In the genomic region with DNA sequence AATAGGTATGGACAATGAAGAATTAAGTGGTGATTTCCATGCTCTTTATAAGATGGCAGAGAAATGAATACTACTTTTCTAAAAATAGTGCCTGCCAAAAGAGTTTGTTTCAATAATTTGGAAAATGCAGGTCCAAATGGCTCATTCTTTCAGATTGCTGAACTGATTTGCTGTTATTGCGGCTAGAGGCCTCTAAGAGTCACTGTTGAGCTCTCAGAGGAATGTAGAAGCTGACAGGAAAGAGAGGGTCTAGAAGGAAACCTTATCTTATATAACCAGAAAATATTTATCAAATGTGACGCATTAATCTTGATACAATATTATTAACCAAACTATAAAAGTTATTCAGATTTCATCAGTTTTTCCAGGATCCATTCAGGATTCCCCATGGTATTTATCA, we compare ENCODE assay signal across 9 cellular contexts.
DNase-seq lines count a peak whose midpoint lies in the region; ATAC-seq and TF ChIP-seq lines count a peak whose summit lies in the region.
"Had no signal": no experiment of that assay in that cellular context is flagged by ENCODE, and none has a peak within 500 bp of the region (broad histone marks: within the 10 kb centered on the region; RNA-seq: fewer than 3 reads in every experiment).

No MANE protein-coding gene starts in this region.

- H3K27me3 ChIP-seq in CD4-positive, alpha-beta memory T cell (ENCODE audit: insufficient read depth, low read length), result no peaks in the 10 kb centered on the region
- H3K27me3 ChIP-seq in GM23338 (ENCODE audit: insufficient read depth) (no peaks in the 10 kb centered on the region), kidney epithelial cell (ENCODE audit: control insufficient read depth, insufficient read depth, low read length) (peaks cover 2% of the 10 kb centered on the region)

- H3K27ac ChIP-seq in CD4-positive, alpha-beta memory T cell (ENCODE audit: low read depth, low read length), result no peak overlapping the region
- no peak overlapping the region for H3K27ac ChIP-seq in GM23338 (ENCODE audit: low read depth)

- no peaks in the 10 kb centered on the region for H3K4me1 ChIP-seq in CD4-positive, alpha-beta memory T cell (ENCODE audit: insufficient read depth, low read length)
- H3K4me1 ChIP-seq in GM23338 (ENCODE audit: insufficient read depth), result no peaks in the 10 kb centered on the region

- H3K9me2 ChIP-seq in GM23338 (ENCODE audit: insufficient read depth), result no peaks in the 10 kb centered on the region

- CTCF ChIA-PET in CD4-positive, alpha-beta memory T cell (lab: Charles Lee; ENCODE audit: partially characterized antibody), result interaction anchor here (0.7 to 1.3 kb wide), 4 partner anchors 78 to 569 kb away, joined by 3 to 4 read pairs (median 4); a partner anchor contains a TSS

- H4K20me1 ChIP-seq in GM23338 (replicated peaks; ENCODE audit: insufficient read depth), result no peaks in the 10 kb centered on the region

- peak; percentile 35; the same call in 1 of the 3 replicates for ATAC-seq in GM23338
- ATAC-seq in T-helper 17 cell, result peak; percentile 37
- ATAC-seq in HG03460 (IDR thresholded peaks at IDR 0.05; ENCODE audit: unreplicated experiment), result no peak
- ATAC-seq in GM19035 (IDR thresholded peaks at IDR 0.05; ENCODE audit: unreplicated experiment), result no peak
- no peak for ATAC-seq in HG03457 (IDR thresholded peaks at IDR 0.05; ENCODE audit: unreplicated experiment)
- ATAC-seq: stimulated activated naive CD8-positive, alpha-beta T cell treated with anti-CD3 and anti-CD28 coated beads, Interleukin-15, amount 100 ng/mL, for 72 hours had no signal

- no peaks in the 10 kb centered on the region for H3K36me3 Mint-ChIP-seq in CD4-positive, alpha-beta memory T cell
- H3K36me3 Mint-ChIP-seq in GM23338 (ENCODE audit: low read depth) (no peaks in the 10 kb centered on the region), T-helper 17 cell (ENCODE audit: low read depth) (no peaks in the 10 kb centered on the region)

- no peaks in the 10 kb centered on the region for H3K36me3 ChIP-seq in CD4-positive, alpha-beta memory T cell (ENCODE audit: insufficient read depth, low read length)
- H3K36me3 ChIP-seq in GM23338 (ENCODE audit: insufficient read depth), result no peaks in the 10 kb centered on the region
- H3K36me3 ChIP-seq in kidney epithelial cell (ENCODE audit: control insufficient read depth, insufficient read depth, low read length), result no peaks in the 10 kb centered on the region

- no peaks in the 10 kb centered on the region for H3F3A ChIP-seq in GM23338 (replicated peaks; ENCODE audit: low read depth)

- no peak overlapping the region for H3K4me3 ChIP-seq in CD4-positive, alpha-beta memory T cell (ENCODE audit: low read length in 2 of 2)
- H3K4me3 ChIP-seq in GM23338, result no peak overlapping the region
- no peak overlapping the region for H3K4me3 ChIP-seq in kidney epithelial cell (ENCODE audit: low read depth, low read length)

- H3K4me2 ChIP-seq in GM23338, result no peak overlapping the region

- no peaks in the 10 kb centered on the region for H3K79me2 ChIP-seq in GM23338 (replicated peaks; ENCODE audit: insufficient read depth)

- H3K4me3 Mint-ChIP-seq in CD4-positive, alpha-beta memory T cell, result no peak overlapping the region
- no peak overlapping the region for H3K4me3 Mint-ChIP-seq in GM23338
- H3K4me3 Mint-ChIP-seq in T-helper 17 cell, result no peak overlapping the region
- H3K4me3 Mint-ChIP-seq: stimulated activated naive CD8-positive, alpha-beta T cell treated with anti-CD3 and anti-CD28 coated beads, Interleukin-15, amount 100 ng/mL, for 72 hours had no signal

- TF ChIP-seq CTCF in GM23338 (conservative IDR thresholded peaks at IDR 0.05; ENCODE audit: low read depth in 2 of 2), result peak; percentile 43 to 44
- peak; percentile 51 for TF ChIP-seq CTCF in kidney epithelial cell (IDR thresholded peaks at IDR 0.05; ENCODE audit: insufficient read depth, low read length, poor library complexity, severe bottlenecking)

- peaks cover 0 to 2% (median 0%) of the 10 kb centered on the region in 4 donors for H3K4me1 Mint-ChIP-seq in CD4-positive, alpha-beta memory T cell
- H3K4me1 Mint-ChIP-seq in GM23338 (peaks cover 7% of the 10 kb centered on the region; the same call in 2 of the 3 replicates), T-helper 17 cell (no peaks in the 10 kb centered on the region)
- H3K4me1 Mint-ChIP-seq: stimulated activated naive CD8-positive, alpha-beta T cell treated with anti-CD3 and anti-CD28 coated beads, Interleukin-15, amount 100 ng/mL, for 72 hours had no signal

- H3K9me3 Mint-ChIP-seq in CD4-positive, alpha-beta memory T cell, result no peaks in the 10 kb centered on the region
- no peaks in the 10 kb centered on the region for H3K9me3 Mint-ChIP-seq in GM23338
- H3K9me3 Mint-ChIP-seq: stimulated activated naive CD8-positive, alpha-beta T cell treated with anti-CD3 and anti-CD28 coated beads, Interleukin-15, amount 100 ng/mL, for 72 hours had no signal

- no peaks in the 10 kb centered on the region for H3K9me3 ChIP-seq in CD4-positive, alpha-beta memory T cell (ENCODE audit: control insufficient read depth in 1 of 2, low read length in 2 of 2)
- H3K9me3 ChIP-seq in T-helper 17 cell (ENCODE audit: control insufficient read depth, low read length, poor library complexity, severe bottlenecking), result no peaks in the 10 kb centered on the region

- no peak overlapping the region for H2AFZ ChIP-seq in GM23338

- H3K27ac Mint-ChIP-seq in CD4-positive, alpha-beta memory T cell, result no peak overlapping the region
- H3K27ac Mint-ChIP-seq in GM23338, result no peak overlapping the region
- no peak overlapping the region for H3K27ac Mint-ChIP-seq in T-helper 17 cell
- H3K27ac Mint-ChIP-seq: stimulated activated naive CD8-positive, alpha-beta T cell treated with anti-CD3 and anti-CD28 coated beads, Interleukin-15, amount 100 ng/mL, for 72 hours had no signal

- peak in 4 of 5 donors; percentile 4 to 18 (median 14) for DNase-seq in CD4-positive, alpha-beta memory T cell
- DNase-seq in GM23338 (ENCODE audit: low spot score) (peak; percentile 37), T-helper 17 cell (no peak), kidney epithelial cell (ENCODE audit: low read depth) (no peak)
- no peak for DNase-seq in activated T-cell treated with anti-CD3 and anti-CD28 coated beads, Interleukin-2, amount 50 U/mL, for 1 hour

- peaks cover 0 to 2% of the 10 kb centered on the region in 2 donors for H3K27me3 Mint-ChIP-seq in CD4-positive, alpha-beta memory T cell
- no peaks in the 10 kb centered on the region for H3K27me3 Mint-ChIP-seq in GM23338 (ENCODE audit: insufficient read depth, low read depth, poor library complexity)
- no peaks in the 10 kb centered on the region for H3K27me3 Mint-ChIP-seq in T-helper 17 cell

- POLR2A ChIA-PET in CD4-positive, alpha-beta memory T cell (lab: Charles Lee; ENCODE audit: partially characterized antibody), result no interaction called here

- intact Hi-C loops in CD4-positive, alpha-beta memory T cell (cut with micrococcal nuclease), result loop anchor here (5.0 kb wide), 1 partner anchor 116 kb away; a partner anchor contains a TSS

TF ChIP-seq in GM23338, 12 proteins besides CTCF, POLR2A, EP300 and RAD21 (continues in another document):
- no peak for TF ChIP-seq JUNB (IDR thresholded peaks at IDR 0.05; ENCODE audit: unreplicated experiment)
- no peak for TF ChIP-seq STAT1 (IDR thresholded peaks at IDR 0.05; ENCODE audit: unreplicated experiment)
- TF ChIP-seq, protein P1, sequence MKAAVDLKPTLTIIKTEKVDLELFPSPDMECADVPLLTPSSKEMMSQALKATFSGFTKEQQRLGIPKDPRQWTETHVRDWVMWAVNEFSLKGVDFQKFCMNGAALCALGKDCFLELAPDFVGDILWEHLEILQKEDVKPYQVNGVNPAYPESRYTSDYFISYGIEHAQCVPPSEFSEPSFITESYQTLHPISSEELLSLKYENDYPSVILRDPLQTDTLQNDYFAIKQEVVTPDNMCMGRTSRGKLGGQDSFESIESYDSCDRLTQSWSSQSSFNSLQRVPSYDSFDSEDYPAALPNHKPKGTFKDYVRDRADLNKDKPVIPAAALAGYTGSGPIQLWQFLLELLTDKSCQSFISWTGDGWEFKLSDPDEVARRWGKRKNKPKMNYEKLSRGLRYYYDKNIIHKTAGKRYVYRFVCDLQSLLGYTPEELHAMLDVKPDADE (IDR thresholded peaks at IDR 0.05), result no peak
- TF ChIP-seq EZH2 (IDR thresholded peaks at IDR 0.05; ENCODE audit: low read depth, unreplicated experiment), result no peak
- TF ChIP-seq, protein P2, sequence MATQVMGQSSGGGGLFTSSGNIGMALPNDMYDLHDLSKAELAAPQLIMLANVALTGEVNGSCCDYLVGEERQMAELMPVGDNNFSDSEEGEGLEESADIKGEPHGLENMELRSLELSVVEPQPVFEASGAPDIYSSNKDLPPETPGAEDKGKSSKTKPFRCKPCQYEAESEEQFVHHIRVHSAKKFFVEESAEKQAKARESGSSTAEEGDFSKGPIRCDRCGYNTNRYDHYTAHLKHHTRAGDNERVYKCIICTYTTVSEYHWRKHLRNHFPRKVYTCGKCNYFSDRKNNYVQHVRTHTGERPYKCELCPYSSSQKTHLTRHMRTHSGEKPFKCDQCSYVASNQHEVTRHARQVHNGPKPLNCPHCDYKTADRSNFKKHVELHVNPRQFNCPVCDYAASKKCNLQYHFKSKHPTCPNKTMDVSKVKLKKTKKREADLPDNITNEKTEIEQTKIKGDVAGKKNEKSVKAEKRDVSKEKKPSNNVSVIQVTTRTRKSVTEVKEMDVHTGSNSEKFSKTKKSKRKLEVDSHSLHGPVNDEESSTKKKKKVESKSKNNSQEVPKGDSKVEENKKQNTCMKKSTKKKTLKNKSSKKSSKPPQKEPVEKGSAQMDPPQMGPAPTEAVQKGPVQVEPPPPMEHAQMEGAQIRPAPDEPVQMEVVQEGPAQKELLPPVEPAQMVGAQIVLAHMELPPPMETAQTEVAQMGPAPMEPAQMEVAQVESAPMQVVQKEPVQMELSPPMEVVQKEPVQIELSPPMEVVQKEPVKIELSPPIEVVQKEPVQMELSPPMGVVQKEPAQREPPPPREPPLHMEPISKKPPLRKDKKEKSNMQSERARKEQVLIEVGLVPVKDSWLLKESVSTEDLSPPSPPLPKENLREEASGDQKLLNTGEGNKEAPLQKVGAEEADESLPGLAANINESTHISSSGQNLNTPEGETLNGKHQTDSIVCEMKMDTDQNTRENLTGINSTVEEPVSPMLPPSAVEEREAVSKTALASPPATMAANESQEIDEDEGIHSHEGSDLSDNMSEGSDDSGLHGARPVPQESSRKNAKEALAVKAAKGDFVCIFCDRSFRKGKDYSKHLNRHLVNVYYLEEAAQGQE (IDR thresholded peaks at IDR 0.05; ENCODE audit: unreplicated experiment), result no peak
- TF ChIP-seq NANOG (IDR thresholded peaks at IDR 0.05; ENCODE audit: borderline replicate concordance), result no peak

Comparison
In these comparisons a context has a peak if more than half of its experiments do, and no peak if none do; other contexts are left out.
1. DNase-seq: peak in CD4-positive, alpha-beta memory T cell (4 of 5) and GM23338 (single experiment); none in T-helper 17 cell (0 of 3), kidney epithelial cell (single experiment) and activated T-cell treated with anti-CD3 and anti-CD28 coated beads, Interleukin-2, amount 50 U/mL, for 1 hour (single experiment).
2. ATAC-seq: peak in GM23338 (single experiment) and T-helper 17 cell (single experiment); none in HG03460 (single experiment), GM19035 (single experiment) and HG03457 (single experiment).